Comparison of ENCODE assay signal across 8 cellular contexts in genomic region chr14:24145700-24146621, GRCh38. TPM values are rescaled to one million over a fixed set of nuclear protein-coding genes. Genes with fewer than 3 reads are reported as not detected.
DNase-seq lines count a peak whose midpoint lies in the region; ATAC-seq, FAIRE-seq and TF ChIP-seq lines count a peak whose summit lies in the region.

A gene with protein sequence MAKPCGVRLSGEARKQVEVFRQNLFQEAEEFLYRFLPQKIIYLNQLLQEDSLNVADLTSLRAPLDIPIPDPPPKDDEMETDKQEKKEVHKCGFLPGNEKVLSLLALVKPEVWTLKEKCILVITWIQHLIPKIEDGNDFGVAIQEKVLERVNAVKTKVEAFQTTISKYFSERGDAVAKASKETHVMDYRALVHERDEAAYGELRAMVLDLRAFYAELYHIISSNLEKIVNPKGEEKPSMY (minus strand): TSS chr14:24146610. CDS start chr14:24146581, 29 bp downstream.

- peaks cover 37% of the 10 kb centered on the region for H3K4me1 ChIP-seq in ACC112 (ENCODE audit: control insufficient read depth, insufficient read depth, low read length, unreplicated experiment)
- peaks cover 8 to 27% (median 14%) of the 10 kb centered on the region in 3 donors for H3K4me1 ChIP-seq in pancreas

- no peak for DNase-seq in H7
- no peak for DNase-seq in WTC11 (ENCODE audit: low spot score)
- peak; percentile 16 for DNase-seq in glomerular endothelial cell (ENCODE audit: extremely low read depth, low read depth, low spot score)
- no peak for DNase-seq in pancreas
- no peak for DNase-seq in germinal center (ENCODE audit: low spot score)

- no peak for FAIRE-seq in pancreas (lab: Jason Lieb, UNC)

- peak within 1 kb of the TSS; percentile 98 for H3K27ac Mint-ChIP-seq in WTC11

- H3K9me3 ChIP-seq in pancreas = no peaks in the 10 kb centered on the region

- TF ChIP-seq CTCF in WTC11 (IDR thresholded peaks at IDR 0.05) (no peak), pancreas (IDR thresholded peaks at IDR 0.05) (no peak)

- H3K36me3 Mint-ChIP-seq in WTC11 = peaks cover 36% of the 10 kb centered on the region

- CTCF ChIA-PET in WTC11 (lab: Charles Lee) = interaction anchor here (0.5 to 4.1 kb wide), 12 partner anchors 10 to 285 kb away, joined by 3 to 55 read pairs (median 6); partner anchors contain the start of genes DCAF11, DHRS1, IRF9 and MDP1

- peaks cover 56% of the 10 kb centered on the region for H3K79me2 ChIP-seq in ACC112 (ENCODE audit: control insufficient read depth, insufficient read depth, low read length, unreplicated experiment)

- H3K9me3 Mint-ChIP-seq in WTC11 = no peaks in the 10 kb centered on the region

- POLR2A ChIA-PET in WTC11 (lab: Charles Lee) = interaction anchor here (0.6 to 3.3 kb wide), 9 partner anchors 10 to 96 kb away, joined by 3 to 24 read pairs (median 6); partner anchors contain the start of genes DCAF11, IRF9, MDP1 and NRL

- intact Hi-C loops in pancreas (cut with DNase I) = no loop called here

- H3K36me3 ChIP-seq in ACC112 (ENCODE audit: insufficient read depth, low read length) = peaks cover 27% of the 10 kb centered on the region
- peaks cover 24% of the 10 kb centered on the region for H3K36me3 ChIP-seq in H7 (replicated peaks; ENCODE audit: control insufficient read depth, insufficient read depth, low read length)
- peaks cover 0 to 17% (median 16%) of the 10 kb centered on the region in 3 donors for H3K36me3 ChIP-seq in pancreas

- H2AFZ ChIP-seq in ACC112 (ENCODE audit: low read length, unreplicated experiment) = peak within 1 kb of the TSS; percentile 72

- H3K27me3 ChIP-seq in ACC112 (ENCODE audit: insufficient read depth, low read length) (no peaks in the 10 kb centered on the region), H7 (ENCODE audit: control insufficient read depth, insufficient read depth, low read length) (no peaks in the 10 kb centered on the region), pancreas (no peaks in the 10 kb centered on the region)

- H3K4me3 Mint-ChIP-seq in WTC11 = peak within 1 kb of the TSS; percentile 99

- H3K27me3 Mint-ChIP-seq in WTC11 (ENCODE audit: low read depth) = no peaks in the 10 kb centered on the region

- H3K4me3 ChIP-seq in ACC112 (ENCODE audit: low read depth, low read length) (peak within 1 kb of the TSS; percentile 92), H7 (ENCODE audit: insufficient read depth, low read depth, low read length) (peak within 1 kb of the TSS; percentile 84), pancreas (peak within 1 kb of the TSS; percentile 70 to 96 (median 88))

- H3K27ac ChIP-seq in ACC112 (ENCODE audit: low read depth, low read length) = peak within 1 kb of the TSS; percentile 86
- peak within 1 kb of the TSS; percentile 78 to 89 (median 84) for H3K27ac ChIP-seq in pancreas

- H3K4me1 Mint-ChIP-seq in WTC11 = peaks cover 24% of the 10 kb centered on the region

- WGBS in pancreas, 2 donors = 1% methylated on average over 17 of the region's 17 CpGs

- ATAC-seq in WTC11 = no peak
- ATAC-seq in pancreas = peak in 1 of 4 donors; percentile 0
- no peak for ATAC-seq in HG02852 (IDR thresholded peaks at IDR 0.05; ENCODE audit: unreplicated experiment)
- no peak for ATAC-seq in HG03039 (IDR thresholded peaks at IDR 0.05; ENCODE audit: unreplicated experiment)

TF ChIP-seq in WTC11, 78 proteins besides CTCF, POLR2A, EP300 and RAD21 (continues in another document):
- TF ChIP-seq ZBTB21 (CRISPR knock-in tag; IDR thresholded peaks at IDR 0.05; ENCODE audit: borderline replicate concordance) (no peak), IRF2 (CRISPR knock-in tag; IDR thresholded peaks at IDR 0.05; ENCODE audit: borderline replicate concordance, low read depth) (no peak), SMAD4 (CRISPR knock-in tag; IDR thresholded peaks at IDR 0.05) (no peak), ATF2 (CRISPR knock-in tag; IDR thresholded peaks at IDR 0.05; ENCODE audit: borderline replicate concordance, low read depth) (no peak), NFYB (CRISPR knock-in tag; conservative IDR thresholded peaks at IDR 0.05; ENCODE audit: low read depth) (no peak), PRRX2 (CRISPR knock-in tag; IDR thresholded peaks at IDR 0.05) (no peak), ZNF263 (CRISPR knock-in tag; IDR thresholded peaks at IDR 0.05; ENCODE audit: low read depth) (no peak), FOXP1 (CRISPR knock-in tag; IDR thresholded peaks at IDR 0.05; ENCODE audit: borderline replicate concordance) (no peak), GABPB1 (CRISPR knock-in tag; IDR thresholded peaks at IDR 0.05) (peak; percentile 30; the same call in 1 of the 2 replicates), FOXJ3 (CRISPR knock-in tag; IDR thresholded peaks at IDR 0.05; ENCODE audit: borderline replicate concordance) (no peak), NR3C1 (CRISPR knock-in tag; conservative IDR thresholded peaks at IDR 0.05; ENCODE audit: low read depth) (no peak), MAX (CRISPR knock-in tag; IDR thresholded peaks at IDR 0.05) (0 out of 2 replicates have a peak, but pooled peaks have one; percentile 3)
- TF ChIP-seq, protein P1, sequence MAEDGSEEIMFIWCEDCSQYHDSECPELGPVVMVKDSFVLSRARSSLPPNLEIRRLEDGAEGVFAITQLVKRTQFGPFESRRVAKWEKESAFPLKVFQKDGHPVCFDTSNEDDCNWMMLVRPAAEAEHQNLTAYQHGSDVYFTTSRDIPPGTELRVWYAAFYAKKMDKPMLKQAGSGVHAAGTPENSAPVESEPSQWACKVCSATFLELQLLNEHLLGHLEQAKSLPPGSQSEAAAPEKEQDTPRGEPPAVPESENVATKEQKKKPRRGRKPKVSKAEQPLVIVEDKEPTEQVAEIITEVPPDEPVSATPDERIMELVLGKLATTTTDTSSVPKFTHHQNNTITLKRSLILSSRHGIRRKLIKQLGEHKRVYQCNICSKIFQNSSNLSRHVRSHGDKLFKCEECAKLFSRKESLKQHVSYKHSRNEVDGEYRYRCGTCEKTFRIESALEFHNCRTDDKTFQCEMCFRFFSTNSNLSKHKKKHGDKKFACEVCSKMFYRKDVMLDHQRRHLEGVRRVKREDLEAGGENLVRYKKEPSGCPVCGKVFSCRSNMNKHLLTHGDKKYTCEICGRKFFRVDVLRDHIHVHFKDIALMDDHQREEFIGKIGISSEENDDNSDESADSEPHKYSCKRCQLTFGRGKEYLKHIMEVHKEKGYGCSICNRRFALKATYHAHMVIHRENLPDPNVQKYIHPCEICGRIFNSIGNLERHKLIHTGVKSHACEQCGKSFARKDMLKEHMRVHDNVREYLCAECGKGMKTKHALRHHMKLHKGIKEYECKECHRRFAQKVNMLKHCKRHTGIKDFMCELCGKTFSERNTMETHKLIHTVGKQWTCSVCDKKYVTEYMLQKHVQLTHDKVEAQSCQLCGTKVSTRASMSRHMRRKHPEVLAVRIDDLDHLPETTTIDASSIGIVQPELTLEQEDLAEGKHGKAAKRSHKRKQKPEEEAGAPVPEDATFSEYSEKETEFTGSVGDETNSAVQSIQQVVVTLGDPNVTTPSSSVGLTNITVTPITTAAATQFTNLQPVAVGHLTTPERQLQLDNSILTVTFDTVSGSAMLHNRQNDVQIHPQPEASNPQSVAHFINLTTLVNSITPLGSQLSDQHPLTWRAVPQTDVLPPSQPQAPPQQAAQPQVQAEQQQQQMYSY (CRISPR knock-in tag; IDR thresholded peaks at IDR 0.05) = no peak; the same call in 1 of the 2 replicates
- TF ChIP-seq, protein P2, sequence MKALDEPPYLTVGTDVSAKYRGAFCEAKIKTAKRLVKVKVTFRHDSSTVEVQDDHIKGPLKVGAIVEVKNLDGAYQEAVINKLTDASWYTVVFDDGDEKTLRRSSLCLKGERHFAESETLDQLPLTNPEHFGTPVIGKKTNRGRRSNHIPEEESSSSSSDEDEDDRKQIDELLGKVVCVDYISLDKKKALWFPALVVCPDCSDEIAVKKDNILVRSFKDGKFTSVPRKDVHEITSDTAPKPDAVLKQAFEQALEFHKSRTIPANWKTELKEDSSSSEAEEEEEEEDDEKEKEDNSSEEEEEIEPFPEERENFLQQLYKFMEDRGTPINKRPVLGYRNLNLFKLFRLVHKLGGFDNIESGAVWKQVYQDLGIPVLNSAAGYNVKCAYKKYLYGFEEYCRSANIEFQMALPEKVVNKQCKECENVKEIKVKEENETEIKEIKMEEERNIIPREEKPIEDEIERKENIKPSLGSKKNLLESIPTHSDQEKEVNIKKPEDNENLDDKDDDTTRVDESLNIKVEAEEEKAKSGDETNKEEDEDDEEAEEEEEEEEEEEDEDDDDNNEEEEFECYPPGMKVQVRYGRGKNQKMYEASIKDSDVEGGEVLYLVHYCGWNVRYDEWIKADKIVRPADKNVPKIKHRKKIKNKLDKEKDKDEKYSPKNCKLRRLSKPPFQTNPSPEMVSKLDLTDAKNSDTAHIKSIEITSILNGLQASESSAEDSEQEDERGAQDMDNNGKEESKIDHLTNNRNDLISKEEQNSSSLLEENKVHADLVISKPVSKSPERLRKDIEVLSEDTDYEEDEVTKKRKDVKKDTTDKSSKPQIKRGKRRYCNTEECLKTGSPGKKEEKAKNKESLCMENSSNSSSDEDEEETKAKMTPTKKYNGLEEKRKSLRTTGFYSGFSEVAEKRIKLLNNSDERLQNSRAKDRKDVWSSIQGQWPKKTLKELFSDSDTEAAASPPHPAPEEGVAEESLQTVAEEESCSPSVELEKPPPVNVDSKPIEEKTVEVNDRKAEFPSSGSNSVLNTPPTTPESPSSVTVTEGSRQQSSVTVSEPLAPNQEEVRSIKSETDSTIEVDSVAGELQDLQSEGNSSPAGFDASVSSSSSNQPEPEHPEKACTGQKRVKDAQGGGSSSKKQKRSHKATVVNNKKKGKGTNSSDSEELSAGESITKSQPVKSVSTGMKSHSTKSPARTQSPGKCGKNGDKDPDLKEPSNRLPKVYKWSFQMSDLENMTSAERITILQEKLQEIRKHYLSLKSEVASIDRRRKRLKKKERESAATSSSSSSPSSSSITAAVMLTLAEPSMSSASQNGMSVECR (CRISPR knock-in tag; IDR thresholded peaks at IDR 0.05; ENCODE audit: borderline replicate concordance) = no peak

RNA-seq across cellular contexts. Expression of the gene that starts here (rescaled TPM):
- 129 and 134 TPM in 2 replicates for total RNA-seq in H7 (2014; rRNA removed; shearing (Covaris generic))
- total RNA-seq in WTC11 (2021) (103 to 112 TPM (median 103 TPM) in 3 replicates), glomerular endothelial cell (101 and 165 TPM in 2 replicates), pancreas (10 to 100 TPM; 33.9 to 90.3 (median 59.2) TPM)
- polyA plus RNA-seq in pancreas = 100 to 1,000 TPM; 180 to 285 TPM
